10 cellular contexts compared by ENCODE assay signal in genomic region chr7:4765776-4766490, GRCh38. TPM values are rescaled to one million over a fixed set of nuclear protein-coding genes. Genes with fewer than 3 reads are reported as not detected.
DNase-seq lines count a peak whose midpoint lies in the region; ATAC-seq and TF ChIP-seq lines count a peak whose summit lies in the region.
"Had no signal": no experiment of that assay in that cellular context is flagged by ENCODE, and none has a peak within 500 bp of the region (broad histone marks: within the 10 kb centered on the region; RNA-seq: fewer than 3 reads in every experiment).

No MANE protein-coding gene starts in this region.

- no peaks in the 10 kb centered on the region for H3K36me3 Mint-ChIP-seq in T-helper 17 cell (ENCODE audit: low read depth)

- no peak for TF ChIP-seq EP300 in tibial nerve (IDR thresholded peaks at IDR 0.05)

- H3K4me1 ChIP-seq in GM23248 (ENCODE audit: insufficient read depth) (no peaks in the 10 kb centered on the region), tibial nerve (peaks cover 0 to 5% (median 0%) of the 10 kb centered on the region in 4 donors)

- no peaks in the 10 kb centered on the region for H3K27me3 ChIP-seq in GM23248 (replicated peaks; ENCODE audit: insufficient read depth)
- no peaks in the 10 kb centered on the region for H3K27me3 ChIP-seq in tibial nerve

- H3K9me3 ChIP-seq in GM23248 (ENCODE audit: low read depth) (no peaks in the 10 kb centered on the region), T-helper 17 cell (ENCODE audit: control insufficient read depth, low read length, poor library complexity, severe bottlenecking) (no peaks in the 10 kb centered on the region), tibial nerve (no peaks in the 10 kb centered on the region)

- no peak overlapping the region for H2AFZ ChIP-seq in GM23248

- peak overlapping the region; percentile 51 for H3K27ac Mint-ChIP-seq in T-helper 17 cell

- no peak overlapping the region for H3K4me3 Mint-ChIP-seq in T-helper 17 cell

- 84 to 89% methylated on average over 23 of the region's 23 CpGs for WGBS in GM23248 (ENCODE audit: low coverage in 1 of 2, low lambda C conversion rate in 2 of 2, missing lambda C conversion rate in 2 of 2), 2 experiments
- 72 to 83% methylated on average over 20 to 23 of the region's 23 CpGs for WGBS in tibial nerve, 2 donors

- H3K27ac ChIP-seq in GM23248 (no peak overlapping the region), tibial nerve (peak overlapping the region in 1 of 4 donors; percentile 57)

- no peak overlapping the region for H3K4me2 ChIP-seq in GM23248 (ENCODE audit: unreplicated experiment)

- ATAC-seq in T-helper 17 cell = no peak

- peaks cover 10% of the 10 kb centered on the region; the same call in 1 of the 2 replicates for H3F3A ChIP-seq in GM23248 (ENCODE audit: insufficient read depth)

- H3K4me3 ChIP-seq in GM23248 (no peak overlapping the region), fibroblast of villous mesenchyme (ENCODE audit: low read depth, low read length) (no peak overlapping the region), retinal pigment epithelial cell (ENCODE audit: low read length) (no peak overlapping the region), tibial nerve (no peak overlapping the region)

- no peaks in the 10 kb centered on the region for H3K9me2 ChIP-seq in GM23248 (ENCODE audit: insufficient read depth)

- in situ Hi-C loops in GM23248 (cut with MboI) = no loop called here

- no peak overlapping the region for H3K9ac ChIP-seq in GM23248

- H4K20me1 ChIP-seq in GM23248 (ENCODE audit: insufficient read depth) = no peaks in the 10 kb centered on the region

- H3K36me3 ChIP-seq in GM23248 (ENCODE audit: low read depth) (peaks cover 14% of the 10 kb centered on the region; the same call in 1 of the 2 replicates), tibial nerve (peaks cover 0 to 71% (median 12%) of the 10 kb centered on the region in 3 donors)

- H3K4me1 Mint-ChIP-seq in T-helper 17 cell = peaks cover 2% of the 10 kb centered on the region

- peaks cover 59% of the 10 kb centered on the region for H3K79me2 ChIP-seq in GM23248 (ENCODE audit: insufficient read depth)

- TF ChIP-seq CTCF in fibroblast of villous mesenchyme (IDR thresholded peaks at IDR 0.05; ENCODE audit: insufficient read depth, low read depth, low read length) (peak; percentile 32), retinal pigment epithelial cell (conservative IDR thresholded peaks at IDR 0.05; ENCODE audit: low read depth, low read length) (peak; percentile 40), tibial nerve (IDR thresholded peaks at IDR 0.05) (peak in 2 of 5 experiments; percentile 13 to 25)

- DNase-seq in GM23248 = peak; percentile 18
- no peak for DNase-seq in T-helper 17 cell
- peak; percentile 14 for DNase-seq in fibroblast of villous mesenchyme (ENCODE audit: low read depth)
- no peak for DNase-seq in retinal pigment epithelial cell (ENCODE audit: low read depth)
- DNase-seq in stimulated activated CD4-positive, alpha-beta T cell treated with anti-CD3 and anti-CD28 coated beads, Interleukin-4, amount 100 ng/mL, for 4 hours = no peak
- DNase-seq in retina = no peak
- no peak for DNase-seq in tibial nerve (ENCODE audit: low spot score in 2 of 2)
- DNase-seq: activated CD8-positive, alpha-beta memory T cell treated with anti-CD3 and anti-CD28 coated beads, Interleukin-2, amount 50 U/mL, for 48 hours; amniotic stem cell; DMS153 had no signal

- no peaks in the 10 kb centered on the region for H3K27me3 Mint-ChIP-seq in T-helper 17 cell

- TF ChIP-seq POLR2A in tibial nerve (IDR thresholded peaks at IDR 0.05) = no peak

RNA-seq across cellular contexts. Expression of gene AP5Z1, which starts 9.5 kb away (rescaled TPM):
- total RNA-seq in GM23248 (2014; rRNA removed; shearing (Covaris generic)) = 44.5 and 48.7 TPM in 2 replicates
- polyA plus RNA-seq in GM23248 (2016; fragmentation: Nextera tagmentation; extraction: Ambion mirVana) = 31.1 and 31.2 TPM in 2 replicates
- total RNA-seq in T-helper 17 cell (100 to 1,000 TPM in 1 of 2 donors, 10 to 100 TPM in 1; 87.6 to 112 TPM), fibroblast of villous mesenchyme (40.2 and 59.6 TPM in 2 replicates), tibial nerve (10 to 100 TPM; 26.0 to 61.8 (median 40.7) TPM)

Comparison
In these comparisons a context has a peak if more than half of its experiments do, and no peak if none do; other contexts are left out.
1. DNase-seq: peak in GM23248 (single experiment) and fibroblast of villous mesenchyme (single experiment); none in T-helper 17 cell (0 of 3), retinal pigment epithelial cell (single experiment), stimulated activated CD4-positive, alpha-beta T cell treated with anti-CD3 and anti-CD28 coated beads, Interleukin-4, amount 100 ng/mL, for 4 hours (0 of 2), retina (single experiment) and tibial nerve (0 of 2).